Comparison of ENCODE assay signal across 1 cellular context in the genomic region with DNA sequence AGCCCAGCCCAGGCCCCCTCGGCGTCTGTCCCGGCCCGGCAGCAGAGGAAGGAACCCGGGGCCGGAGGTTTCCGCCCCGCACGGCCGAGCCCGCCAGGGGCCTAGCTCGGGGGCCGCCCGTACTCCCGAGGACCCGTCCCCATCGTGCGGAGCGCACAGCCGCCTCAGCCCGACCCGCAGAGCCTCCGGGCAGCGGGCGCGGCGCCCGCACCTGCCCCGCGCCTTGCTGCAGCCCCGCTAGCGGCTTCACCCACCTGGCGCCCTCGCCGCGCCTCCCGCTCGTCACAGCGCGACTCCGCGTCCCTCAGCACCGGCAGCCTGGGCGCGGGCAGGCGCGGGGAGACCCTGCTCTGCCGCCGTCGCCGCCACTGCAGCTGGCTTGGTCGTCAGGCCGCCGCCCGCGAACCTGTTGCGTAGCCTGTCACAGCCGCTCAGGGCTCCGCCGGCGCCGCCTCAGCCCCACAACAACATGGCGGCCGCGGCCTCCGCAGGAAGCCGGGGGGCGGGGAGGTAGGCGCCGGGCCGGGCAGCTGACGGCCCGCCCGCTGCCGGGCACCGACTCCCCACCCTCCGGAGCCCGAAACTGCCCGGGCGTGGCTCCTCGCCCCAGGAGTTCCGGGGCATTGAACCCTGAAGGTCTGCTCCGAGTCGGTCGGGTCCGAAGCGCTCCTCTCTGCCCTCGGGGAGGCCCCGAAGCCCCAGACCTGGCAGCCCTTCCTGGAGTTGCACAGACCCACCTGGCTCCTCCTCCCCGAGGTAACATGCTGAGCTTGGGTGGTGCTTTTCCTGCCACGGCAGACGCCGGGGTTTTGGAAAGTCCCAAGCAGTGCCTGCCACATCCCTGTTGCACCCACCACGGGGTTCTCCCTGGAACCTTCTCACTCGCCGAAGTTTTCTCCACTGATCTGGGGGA.
TF ChIP-seq lines count a peak whose summit lies in the region.

Gene ITSN2 (minus strand): TSS at position 487 of the 913 bp plus-strand sequence. CDS start 32,454 bp downstream, outside the sequence.

TF ChIP-seq in HepG2, 621 proteins besides CTCF, POLR2A, EP300 and RAD21 (continued from another document):
- TF ChIP-seq SAP130 (CRISPR knock-in tag; IDR thresholded peaks at IDR 0.05; ENCODE audit: low read depth) (peak; percentile 79), DNMT3B (CRISPR knock-in tag; conservative IDR thresholded peaks at IDR 0.05) (no peak), ZNF614 (CRISPR knock-in tag; IDR thresholded peaks at IDR 0.05; ENCODE audit: borderline replicate concordance) (0 out of 2 replicates have a peak, but pooled peaks have one; percentile 16)
